In genomic region chr4:99821918-99822503, GRCh38 we compare ENCODE assay signal across 8 cellular contexts. TPM values are rescaled to one million over a fixed set of nuclear protein-coding genes. Genes with fewer than 3 reads are reported as not detected.
DNase-seq lines count a peak whose midpoint lies in the region; ATAC-seq and FAIRE-seq lines count a peak whose summit lies in the region.

No MANE protein-coding gene starts in this region.

- no peak for FAIRE-seq in frontal cortex (lab: Jason Lieb, UNC)

- DNase-seq in NAMALWA (ENCODE audit: low spot score) (peak; percentile 66), midbrain (lab: John Stamatoyannopoulos, UW) (peak; percentile 3), NCI-H82 treated with DMSO at 0.1 percent for 48 hours (lab: John Stamatoyannopoulos, UW; ENCODE audit: unreplicated experiment) (no peak), NCI-H446 (lab: John Stamatoyannopoulos, UW) (no peak), foreskin melanocyte (no peak), frontal cortex (ENCODE audit: low spot score in 2 of 2) (no peak)

- ATAC-seq in GM19035 (IDR thresholded peaks at IDR 0.05; ENCODE audit: unreplicated experiment), result peak; percentile 82
- ATAC-seq in HG02798 (IDR thresholded peaks at IDR 0.05; ENCODE audit: poor library complexity, unreplicated experiment), result peak; percentile 85

RNA-seq across cellular contexts. Expression of gene DAPP1, which starts 5.4 kb away (rescaled TPM):
- total RNA-seq in frontal cortex, result 0.41 TPM

Comparison
In these comparisons a context has a peak if more than half of its experiments do, and no peak if none do; other contexts are left out.
1. DNase-seq: peak in NAMALWA (single experiment) and midbrain (single experiment); none in NCI-H82 treated with DMSO at 0.1 percent for 48 hours (single experiment), NCI-H446 (0 of 2), foreskin melanocyte (single experiment) and frontal cortex (0 of 2).